36 cellular contexts compared by ENCODE assay signal in the genomic region with DNA sequence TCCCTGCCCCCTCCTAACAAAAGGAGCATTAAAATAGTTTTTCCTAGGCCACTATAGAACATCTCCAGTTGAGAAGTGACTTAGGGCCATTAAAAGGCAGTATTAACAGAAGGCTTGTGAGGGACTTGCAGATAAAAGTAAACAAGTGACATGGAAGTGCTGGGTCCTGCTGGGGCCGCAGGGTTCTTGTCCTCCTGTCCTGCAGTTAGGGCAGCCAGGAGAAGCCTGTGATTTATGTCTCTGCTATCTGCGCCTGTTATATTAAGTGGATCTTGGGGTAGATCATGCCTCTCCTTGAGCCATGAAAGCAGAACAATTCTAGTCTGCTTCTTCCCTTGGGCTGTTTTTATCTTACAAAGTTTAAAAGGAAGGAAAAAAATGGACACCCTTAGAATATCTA.
"Had no signal": no experiment of that assay in that cellular context is flagged by ENCODE, and none has a peak within 500 bp of the region (broad histone marks: within the 10 kb centered on the region; RNA-seq: fewer than 3 reads in every experiment).

No MANE protein-coding gene starts in this region.

- H3K4me2 ChIP-seq: smooth muscle cell had no signal

- H3K27ac ChIP-seq: adrenal gland, cardiac muscle cell, colonic mucosa, heart left ventricle, lower lobe of right lung, pancreas, psoas muscle, right atrium auricular region, stomach, thyroid gland, upper lobe of left lung had no signal

- H3K36me3 ChIP-seq: adrenal gland, cardiac muscle cell, colonic mucosa, heart left ventricle, lower lobe of right lung, pancreas, right atrium auricular region, stomach, thyroid gland, upper lobe of left lung had no signal

- H3K9me3 Mint-ChIP-seq: activated naive CD4-positive, alpha-beta T cell treated with anti-CD3 and anti-CD28 coated beads for 36 hours; activated T-helper 1 cell treated with anti-CD3 and anti-CD28 coated beads, Interleukin-12 subunit alpha, Interleukin-12 subunit beta, Interleukin-2, Interleukin-4 antibody, amounts not matched to agents 30 ng/mL and 10 ng/mL and 1 ng/mL, durations not matched to agents 14 hours and 24 hours and 36 hours had no signal

- H3K4me3 ChIP-seq: adrenal gland, cardiac muscle cell, colonic mucosa, heart left ventricle, lower lobe of right lung, mucosa of descending colon, pancreas, psoas muscle, right atrium auricular region, smooth muscle cell, stomach, thyroid gland, upper lobe of left lung had no signal

- H3K4me3 Mint-ChIP-seq: activated naive CD4-positive, alpha-beta T cell treated with anti-CD3 and anti-CD28 coated beads for 36 hours; activated naive CD8-positive, alpha-beta T cell treated with anti-CD3 and anti-CD28 coated beads for 36 hours; activated T-helper 1 cell treated with anti-CD3 and anti-CD28 coated beads, Interleukin-12 subunit alpha, Interleukin-12 subunit beta, Interleukin-2, Interleukin-4 antibody, amounts not matched to agents 30 ng/mL and 10 ng/mL and 1 ng/mL, durations not matched to agents 14 hours and 24 hours and 36 hours; brain; immature natural killer cell; nephron; stimulated activated memory B cell treated with anti-CD40 and anti-IgM and Interleukin-4, amounts not matched to agents 10 μg/mL and 1 μg/mL and 100 μg/mL, for 72 hours had no signal

- H3K27me3 Mint-ChIP-seq: brain; stimulated activated memory B cell treated with anti-CD40 and anti-IgM and Interleukin-4, amounts not matched to agents 10 μg/mL and 1 μg/mL and 100 μg/mL, for 72 hours had no signal

- H3K4me1 Mint-ChIP-seq: activated naive CD8-positive, alpha-beta T cell treated with anti-CD3 and anti-CD28 coated beads for 36 hours; immature natural killer cell; stimulated activated memory B cell treated with anti-CD40 and anti-IgM and Interleukin-4, amounts not matched to agents 10 μg/mL and 1 μg/mL and 100 μg/mL, for 72 hours had no signal

- DNase-seq: activated CD4-positive, alpha-beta T cell treated with anti-CD3 and anti-CD28 coated beads for 48 hours; activated CD4-positive, alpha-beta T cell treated with anti-CD3 and anti-CD28 coated beads, Interleukin-2, amount 50 U/mL, for 48 hours; activated CD8-positive, alpha-beta memory T cell treated with anti-CD3 and anti-CD28 coated beads for 24 hours; activated effector memory CD4-positive, alpha-beta T cell treated with anti-CD3 and anti-CD28 coated beads, Interleukin-2, amount 50 U/mL, for 16 hours; activated naive CD4-positive, alpha-beta T cell treated with anti-CD3 and anti-CD28 coated beads for 36 hours; activated naive CD8-positive, alpha-beta T cell treated with anti-CD3 and anti-CD28 coated beads for 36 hours; adrenal gland; aorta; cerebellar nuclear complex; colonic mucosa; foreskin fibroblast; heart left ventricle; hypothalamus; immature natural killer cell; lower lobe of right lung; mucosa of descending colon; nucleus accumbens; pancreas; psoas muscle; stimulated activated CD4-positive, alpha-beta T cell treated with anti-CD3 and anti-CD28 coated beads, Interleukin-1b, Interleukin-23, amount 100 ng/mL, for 48 hours; stimulated activated CD4-positive, alpha-beta T cell treated with anti-CD3 and anti-CD28 coated beads, Interleukin-4, amount 100 ng/mL, for 4 hours; stimulated activated CD8-positive, alpha-beta memory T cell treated with anti-CD3 and anti-CD28 coated beads, Interleukin-4, amount 100 ng/mL, for 48 hours; stomach; thyroid gland; upper lobe of left lung had no signal

- ATAC-seq: activated CD4-positive, CD25-positive, alpha-beta regulatory T cell treated with anti-CD3 and anti-CD28 coated beads, Interleukin-2, amount 50 U/mL, for 24 hours; esophagus mucosa; heart left ventricle; left lobe of liver; lower lobe of right lung; mucosa of descending colon; pancreas; psoas muscle; stimulated activated memory B cell treated with anti-CD40 and anti-IgM and Interleukin-4, amounts not matched to agents 10 μg/mL and 1 μg/mL and 100 μg/mL, for 72 hours had no signal

- H3K9me3 ChIP-seq: adrenal gland, colonic mucosa, heart left ventricle, lower lobe of right lung, mucosa of descending colon, pancreas, psoas muscle, stomach, thyroid gland, upper lobe of left lung had no signal

- FAIRE-seq: endothelial cell of umbilical vein had no signal

- H3K27me3 ChIP-seq: adrenal gland, cardiac muscle cell, colonic mucosa, heart left ventricle, pancreas, right atrium auricular region, stomach, thyroid gland, upper lobe of left lung had no signal

- H3K27ac Mint-ChIP-seq: activated naive CD4-positive, alpha-beta T cell treated with anti-CD3 and anti-CD28 coated beads for 36 hours; activated naive CD8-positive, alpha-beta T cell treated with anti-CD3 and anti-CD28 coated beads for 36 hours; activated T-helper 1 cell treated with anti-CD3 and anti-CD28 coated beads, Interleukin-12 subunit alpha, Interleukin-12 subunit beta, Interleukin-2, Interleukin-4 antibody, amounts not matched to agents 30 ng/mL and 10 ng/mL and 1 ng/mL, durations not matched to agents 14 hours and 24 hours and 36 hours; brain; immature natural killer cell; nephron; stimulated activated memory B cell treated with anti-CD40 and anti-IgM and Interleukin-4, amounts not matched to agents 10 μg/mL and 1 μg/mL and 100 μg/mL, for 72 hours had no signal

- H3K4me1 ChIP-seq: adrenal gland, colonic mucosa, heart left ventricle, pancreas, psoas muscle, right atrium auricular region, stomach, thyroid gland had no signal

- H3K36me3 Mint-ChIP-seq: activated naive CD8-positive, alpha-beta T cell treated with anti-CD3 and anti-CD28 coated beads for 36 hours; brain; immature natural killer cell; stimulated activated memory B cell treated with anti-CD40 and anti-IgM and Interleukin-4, amounts not matched to agents 10 μg/mL and 1 μg/mL and 100 μg/mL, for 72 hours had no signal
